17 cellular contexts compared by ENCODE assay signal in genomic region chr2:7016884-7017283, GRCh38.
DNase-seq lines count a peak whose midpoint lies in the region; ATAC-seq and TF ChIP-seq lines count a peak whose summit lies in the region.
"Had no signal": no experiment of that assay in that cellular context is flagged by ENCODE, and none has a peak within 500 bp of the region (broad histone marks: within the 10 kb centered on the region; RNA-seq: fewer than 3 reads in every experiment).

No MANE protein-coding gene starts in this region.

- TF ChIP-seq CTCF in heart right ventricle (IDR thresholded peaks at IDR 0.05) (no peak), right atrium auricular region (IDR thresholded peaks at IDR 0.05) (no peak), endodermal cell (conservative IDR thresholded peaks at IDR 0.05) (no peak), Peyer's patch (IDR thresholded peaks at IDR 0.05) (no peak)

- intact Hi-C loops in heart right ventricle (cut with DNase I): loop anchor here in 1 of 10 donors (5.0 kb wide), 1 partner anchor 35 kb away; no protein-coding TSS in a partner anchor
- intact Hi-C loops in aorta (cut with DNase I): no loop called here

- no peak overlapping the region for H3K4me3 ChIP-seq in heart right ventricle
- H3K4me3 ChIP-seq in right atrium auricular region: no peak overlapping the region
- no peak overlapping the region for H3K4me3 ChIP-seq in endodermal cell (ENCODE audit: low read length)
- no peak overlapping the region for H3K4me3 ChIP-seq in rectal smooth muscle tissue (ENCODE audit: low read length)
- H3K4me3 ChIP-seq in aorta (ENCODE audit: low read length in 2 of 2): no peak overlapping the region
- no peak overlapping the region for H3K4me3 ChIP-seq in Peyer's patch
- H3K4me3 ChIP-seq: A549 had no signal

- H3K36me3 Mint-ChIP-seq in endodermal cell (ENCODE audit: low read depth): peaks cover 3% of the 10 kb centered on the region

- H3K27ac ChIP-seq in heart right ventricle (peak overlapping the region in 6 of 10 donors; percentile 13 to 70 (median 52)), right atrium auricular region (peak overlapping the region in 1 of 2 donors; percentile 60), endodermal cell (ENCODE audit: low read depth, low read length) (peak overlapping the region; percentile 49), rectal smooth muscle tissue (ENCODE audit: low read depth, low read length) (peak overlapping the region; percentile 27), aorta (ENCODE audit: low read depth in 1 of 2, low read length in 2 of 2) (no peak overlapping the region), Peyer's patch (no peak overlapping the region)
- H3K27ac ChIP-seq: A549 had no signal

- DNase-seq in heart right ventricle (no peak), right atrium auricular region (ENCODE audit: low spot score) (no peak), endodermal cell (peak; percentile 20), aorta (no peak), Peyer's patch (no peak), GM19240 (ENCODE audit: insufficient read length, low spot score) (no peak)
- DNase-seq: CD4-positive, CD25-positive, alpha-beta regulatory T cell; MV-4-11; NCI-H1417 treated with DMSO at 0.1 percent for 48 hours; NCI-H2107; NCI-H345; NK-92 treated with Interleukin-12 subunit alpha and Interleukin-12 subunit beta, amount 100 ng/mL, for 24 hours; OCI-M1 had no signal

- no peaks in the 10 kb centered on the region for H3K4me1 Mint-ChIP-seq in endodermal cell

- H3K9ac ChIP-seq in endodermal cell (ENCODE audit: extremely low read depth, low read length, poor library complexity, severe bottlenecking) (no peak overlapping the region), rectal smooth muscle tissue (ENCODE audit: low read length) (no peak overlapping the region)

- ATAC-seq in heart right ventricle (peak in 4 of 8 donors; percentile 2 to 22 (median 12)), aorta (ENCODE audit: low FRiP score) (peak; percentile 41), GM21529 (IDR thresholded peaks at IDR 0.05; ENCODE audit: unreplicated experiment) (no peak)
- ATAC-seq: A549 had no signal

- H3K27me3 Mint-ChIP-seq in endodermal cell (ENCODE audit: insufficient read depth): no peaks in the 10 kb centered on the region
- H3K27me3 Mint-ChIP-seq: CD4-positive, CD25-positive, alpha-beta regulatory T cell had no signal

- no peak overlapping the region for H3K4me3 Mint-ChIP-seq in endodermal cell
- H3K4me3 Mint-ChIP-seq: CD4-positive, CD25-positive, alpha-beta regulatory T cell; IgD-negative memory B cell had no signal

- H3K27me3 ChIP-seq in heart right ventricle (no peaks in the 10 kb centered on the region), right atrium auricular region (no peaks in the 10 kb centered on the region), endodermal cell (ENCODE audit: control insufficient read depth, insufficient read depth, low read length, poor library complexity, severe bottlenecking) (no peaks in the 10 kb centered on the region), rectal smooth muscle tissue (ENCODE audit: control insufficient read depth, insufficient read depth, low read length) (no peaks in the 10 kb centered on the region), aorta (ENCODE audit: control insufficient read depth in 1 of 2, insufficient read depth in 2 of 2, low read length in 1 of 2) (no peaks in the 10 kb centered on the region), Peyer's patch (no peaks in the 10 kb centered on the region)

- no peak for TF ChIP-seq POLR2A in Peyer's patch (IDR thresholded peaks at IDR 0.05)

- 80% methylated on average over 9 of the region's 9 CpGs for WGBS in heart right ventricle, 2 donors
- 91 to 96% methylated on average over 6 to 9 of the region's 9 CpGs for WGBS in endodermal cell (ENCODE audit: insufficient coverage in 1 of 2, insufficient read length in 1 of 2), 2 experiments
- 86 to 88% methylated on average over 9 of the region's 9 CpGs for WGBS in aorta, 2 donors

- H3K9me3 ChIP-seq in heart right ventricle (no peaks in the 10 kb centered on the region), right atrium auricular region (no peaks in the 10 kb centered on the region), endodermal cell (ENCODE audit: control insufficient read depth, low read length) (no peaks in the 10 kb centered on the region), aorta (ENCODE audit: control insufficient read depth, low read length) (no peaks in the 10 kb centered on the region), Peyer's patch (no peaks in the 10 kb centered on the region)
- H3K9me3 ChIP-seq: A549 had no signal

- H3K4me1 ChIP-seq in heart right ventricle (peaks cover 10 to 79% (median 67%) of the 10 kb centered on the region in 9 donors), right atrium auricular region (peaks cover 0 to 63% of the 10 kb centered on the region in 2 donors), endodermal cell (ENCODE audit: control insufficient read depth, insufficient read depth, low read length) (no peaks in the 10 kb centered on the region), rectal smooth muscle tissue (ENCODE audit: control insufficient read depth, insufficient read depth, low read length) (peaks cover 35% of the 10 kb centered on the region), aorta (ENCODE audit: control insufficient read depth in 1 of 2, insufficient read depth in 2 of 2, low read length in 2 of 2) (no peaks in the 10 kb centered on the region), Peyer's patch (peaks cover 0 to 5% (median 0%) of the 10 kb centered on the region in 4 donors)
- H3K4me1 ChIP-seq: A549 had no signal

- H3K9me3 Mint-ChIP-seq in endodermal cell: no peaks in the 10 kb centered on the region
- H3K9me3 Mint-ChIP-seq: CD4-positive, CD25-positive, alpha-beta regulatory T cell; IgD-negative memory B cell had no signal

- peaks cover 0 to 23% (median 4%) of the 10 kb centered on the region in 9 donors for H3K36me3 ChIP-seq in heart right ventricle
- H3K36me3 ChIP-seq in right atrium auricular region: no peaks in the 10 kb centered on the region
- no peaks in the 10 kb centered on the region for H3K36me3 ChIP-seq in endodermal cell (ENCODE audit: control insufficient read depth, insufficient read depth, low read length)
- no peaks in the 10 kb centered on the region for H3K36me3 ChIP-seq in rectal smooth muscle tissue (ENCODE audit: control insufficient read depth, insufficient read depth, low read length)
- H3K36me3 ChIP-seq in aorta (ENCODE audit: control insufficient read depth in 1 of 2, insufficient read depth in 2 of 2, low read length in 1 of 2): no peaks in the 10 kb centered on the region
- peaks cover 0 to 5% (median 0%) of the 10 kb centered on the region in 3 donors for H3K36me3 ChIP-seq in Peyer's patch

- H3K27ac Mint-ChIP-seq in endodermal cell: no peak overlapping the region
- H3K27ac Mint-ChIP-seq: CD4-positive, CD25-positive, alpha-beta regulatory T cell; IgD-negative memory B cell had no signal

Comparison
In these comparisons a context has a peak if more than half of its experiments do, and no peak if none do; other contexts are left out.
1. H3K27ac ChIP-seq: peak in heart right ventricle (6 of 10), endodermal cell (single experiment) and rectal smooth muscle tissue (single experiment); none in aorta (0 of 2) and Peyer's patch (0 of 4).